In the genomic region with DNA sequence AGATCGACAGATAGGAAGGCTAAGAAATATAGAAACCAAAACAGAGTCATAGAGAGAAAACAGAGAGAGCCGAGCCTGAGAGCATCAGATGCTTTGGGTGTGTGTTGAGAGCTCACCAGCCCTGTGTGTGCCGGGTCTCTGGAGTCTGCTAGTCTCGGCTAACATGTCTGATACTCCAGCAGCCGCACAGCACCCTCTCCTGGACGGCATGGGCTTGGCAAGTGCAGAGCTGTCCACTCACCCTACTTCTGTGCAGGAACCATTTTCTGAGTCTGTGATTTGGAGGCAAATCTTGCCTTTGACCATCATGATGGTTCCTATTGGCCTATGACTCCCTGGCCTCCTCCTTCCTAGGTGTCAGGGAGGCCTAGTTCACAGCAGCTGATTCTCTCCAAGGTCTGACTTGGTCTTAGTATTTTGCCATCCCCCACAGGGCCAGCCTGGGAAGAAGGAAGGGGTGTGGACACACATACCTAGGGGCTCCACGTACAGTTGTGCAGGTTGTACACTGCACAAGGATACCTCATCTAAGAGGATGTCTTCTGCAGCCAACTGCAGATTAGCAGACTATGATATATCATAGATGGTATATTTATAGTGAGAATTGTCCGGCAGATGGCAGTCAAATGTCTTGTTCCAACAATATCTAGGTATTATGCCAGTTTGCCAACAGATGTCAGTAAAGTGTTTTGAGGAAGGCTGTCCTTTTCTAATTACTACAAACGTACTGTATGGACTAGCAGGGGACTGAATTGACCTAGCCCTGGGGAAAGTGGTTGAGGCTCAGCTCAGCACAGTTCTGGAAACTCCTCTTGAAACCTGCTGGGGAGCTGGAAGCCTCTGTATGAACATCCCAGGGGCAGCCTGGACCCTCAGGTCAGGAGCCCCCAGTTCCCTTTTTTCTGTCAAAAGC, we compare ENCODE assay signal across 8 cellular contexts.
A peak's percentile ranks its signal among the peaks of the same experiment; 100 is the strongest.
DNase-seq lines count a peak whose midpoint lies in the region; ATAC-seq and FAIRE-seq lines count a peak whose summit lies in the region.

No MANE protein-coding gene starts in this region.

- peak; percentile 97 for FAIRE-seq in GM19239 (lab: Jason Lieb, UNC)

- peak overlapping the region; percentile 86 for H3K27ac ChIP-seq in caudate nucleus (ENCODE audit: low read depth, low read length)
- peak overlapping the region; percentile 31 for H3K27ac ChIP-seq in layer of hippocampus (ENCODE audit: low read depth, low read length)

- no peaks in the 10 kb centered on the region for H3K27me3 ChIP-seq in layer of hippocampus (ENCODE audit: control insufficient read depth, insufficient read depth, low read length)

- peak; percentile 97 for DNase-seq in Ammon's horn (ENCODE audit: low spot score)
- DNase-seq in GM19239 (ENCODE audit: insufficient read length, low spot score), result peak; percentile 90
- peak; percentile 77 to 93 for DNase-seq in NCI-H446 (lab: John Stamatoyannopoulos, UW)
- DNase-seq in activated CD4-positive, CD25-positive, alpha-beta regulatory T cell (lab: John Stamatoyannopoulos, UW), result peak; percentile 56 to 78 (median 74)
- peak; percentile 40 to 97 (median 85) for DNase-seq in caudate nucleus (lab: John Stamatoyannopoulos, UW)
- peak; percentile 94 for DNase-seq in stimulated activated CD4-positive, alpha-beta T cell treated with anti-CD3 and anti-CD28 coated beads, Interleukin-1b, Interleukin-23, amount 100 ng/mL, for 48 hours

- peak; percentile 75 for ATAC-seq in HG03378 (IDR thresholded peaks at IDR 0.05; ENCODE audit: unreplicated experiment)

Comparison
In these comparisons a context has a peak if more than half of its experiments do, and no peak if none do; other contexts are left out.
1. Peak in every context shown above with its lines: DNase-seq, ATAC-seq and H3K27ac ChIP-seq.